Comparison of ENCODE assay signal across 10 cellular contexts in the genomic region with DNA sequence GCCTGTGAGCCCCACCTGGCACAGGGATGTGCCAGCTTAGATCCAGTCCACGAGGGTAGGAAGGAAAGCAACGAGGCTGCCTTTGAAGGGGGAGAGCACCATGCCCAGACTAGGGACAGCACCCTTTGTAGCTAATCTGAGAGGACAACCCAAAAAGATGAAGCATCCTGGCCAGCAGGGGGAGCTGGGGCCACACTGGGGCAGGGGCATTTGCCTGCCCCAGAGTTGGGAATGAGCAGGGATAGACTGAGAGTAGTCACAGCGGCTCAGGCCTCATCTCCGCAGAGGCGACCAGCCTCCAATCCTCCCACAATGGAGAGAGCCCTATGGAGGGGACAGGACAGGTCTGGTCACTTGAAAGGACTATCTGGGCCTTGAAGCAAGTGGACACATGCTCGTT. TPM values are rescaled to one million over a fixed set of nuclear protein-coding genes. Genes with fewer than 3 reads are reported as not detected.
DNase-seq lines count a peak whose midpoint lies in the region; ATAC-seq, FAIRE-seq and TF ChIP-seq lines count a peak whose summit lies in the region.
"Had no signal": no experiment of that assay in that cellular context is flagged by ENCODE, and none has a peak within 500 bp of the region (broad histone marks: within the 10 kb centered on the region; RNA-seq: fewer than 3 reads in every experiment).

No MANE protein-coding gene starts in this region.

- no peaks in the 10 kb centered on the region for H3K9me2 ChIP-seq in OCI-LY1 (ENCODE audit: low read depth, low read length)

- H3K9me3 ChIP-seq in OCI-LY1 (ENCODE audit: low read length) (no peaks in the 10 kb centered on the region), endothelial cell of umbilical vein (replicated peaks; ENCODE audit: control insufficient read depth, insufficient read depth, low read length) (no peaks in the 10 kb centered on the region)

- TF ChIP-seq CTCF in OCI-LY1 (IDR thresholded peaks at IDR 0.05; ENCODE audit: low read length) (peak; percentile 61), endothelial cell of umbilical vein (IDR thresholded peaks at IDR 0.05; ENCODE audit: extremely low read depth in 1 of 2, insufficient read depth in 1 of 2, low read depth in 1 of 2, low read length in 2 of 2) (peak; percentile 48 to 51), type B pancreatic cell (conservative IDR thresholded peaks at IDR 0.05) (peak; percentile 47)

- H3K36me3 ChIP-seq in OCI-LY1 (ENCODE audit: insufficient read depth, low read length), result no peaks in the 10 kb centered on the region
- no peaks in the 10 kb centered on the region for H3K36me3 ChIP-seq in endothelial cell of umbilical vein (ENCODE audit: control insufficient read depth in 2 of 2, extremely low read depth in 1 of 2, insufficient read depth in 2 of 2, low read length in 2 of 2)

- no peaks in the 10 kb centered on the region for H3K27me3 ChIP-seq in OCI-LY1 (ENCODE audit: insufficient read depth, low read length)
- peaks cover 3% of the 10 kb centered on the region in 2 experiments for H3K27me3 ChIP-seq in endothelial cell of umbilical vein (ENCODE audit: control insufficient read depth in 2 of 2, insufficient read depth in 2 of 2, low read length in 2 of 2)

- H3K4me2 ChIP-seq in OCI-LY1 (ENCODE audit: low read length) (no peak overlapping the region), endothelial cell of umbilical vein (ENCODE audit: insufficient read depth, low read length) (no peak overlapping the region)

- no peaks in the 10 kb centered on the region for H3F3A ChIP-seq in OCI-LY1 (ENCODE audit: insufficient read depth, low read length)

- no peaks in the 10 kb centered on the region for H3K79me2 ChIP-seq in OCI-LY1 (ENCODE audit: insufficient read depth, low read length)
- no peaks in the 10 kb centered on the region for H3K79me2 ChIP-seq in endothelial cell of umbilical vein (ENCODE audit: control insufficient read depth, insufficient read depth, low read length)

- no peaks in the 10 kb centered on the region for H3K36me3 Mint-ChIP-seq in type B pancreatic cell
- H3K36me3 Mint-ChIP-seq: activated naive CD4-positive, alpha-beta T cell treated with anti-CD3 and anti-CD28 coated beads, Interleukin-2, amount 50 U/mL, for 24 hours had no signal

- dilution Hi-C loops in endothelial cell of umbilical vein (cut with MboI; ENCODE audit: extremely low pct_ligation_motif_present, low sequenced_read_pairs), result no loop called here

- CTCF ChIA-PET in endothelial cell of umbilical vein (lab: Charles Lee), result interaction anchor here (0.8 to 4.9 kb wide), 6 partner anchors 11 to 712 kb away, joined by 3 to 46 read pairs (median 5); partner anchors contain the start of gene LMO1

- no peak overlapping the region for H3K27ac Mint-ChIP-seq in type B pancreatic cell
- H3K27ac Mint-ChIP-seq: activated naive CD4-positive, alpha-beta T cell treated with anti-CD3 and anti-CD28 coated beads, Interleukin-2, amount 50 U/mL, for 24 hours; stimulated activated naive CD8-positive, alpha-beta T cell treated with anti-CD3 and anti-CD28 coated beads, Interleukin-15, Interleukin-2, amounts not matched to agents 100 ng/mL and 50 ng/mL, for 24 hours had no signal

- POLR2A ChIA-PET in endothelial cell of umbilical vein (lab: Charles Lee), result no interaction called here

- H3K4me3 Mint-ChIP-seq in type B pancreatic cell, result no peak overlapping the region
- H3K4me3 Mint-ChIP-seq: activated naive CD4-positive, alpha-beta T cell treated with anti-CD3 and anti-CD28 coated beads, Interleukin-2, amount 50 U/mL, for 24 hours; stimulated activated naive CD8-positive, alpha-beta T cell treated with anti-CD3 and anti-CD28 coated beads, Interleukin-15, Interleukin-2, amounts not matched to agents 100 ng/mL and 50 ng/mL, for 24 hours had no signal

- H3K4me3 ChIP-seq in OCI-LY1 (ENCODE audit: low read depth, low read length, poor library complexity, severe bottlenecking), result no peak overlapping the region
- H3K4me3 ChIP-seq in endothelial cell of umbilical vein (replicated peaks in 1 of 3; ENCODE audit: insufficient read depth in 1 of 3, low read depth in 1 of 3, low read length in 3 of 3), result no peak overlapping the region

- ATAC-seq in left ventricle myocardium superior (peak; percentile 33), left cardiac atrium (no peak)

- H3K9me1 ChIP-seq in endothelial cell of umbilical vein (replicated peaks; ENCODE audit: control insufficient read depth, extremely low read depth, insufficient read depth, low read length), result no peaks in the 10 kb centered on the region

- FAIRE-seq in endothelial cell of umbilical vein (lab: Jason Lieb, UNC), result no peak
- FAIRE-seq in GM12891 (lab: Jason Lieb, UNC), result no peak

- peaks cover 15% of the 10 kb centered on the region for H3K4me1 Mint-ChIP-seq in type B pancreatic cell (ENCODE audit: unreplicated experiment)
- H3K4me1 Mint-ChIP-seq: activated naive CD4-positive, alpha-beta T cell treated with anti-CD3 and anti-CD28 coated beads, Interleukin-2, amount 50 U/mL, for 24 hours had no signal

- H3K4me1 ChIP-seq in OCI-LY1 (ENCODE audit: insufficient read depth, low read length, severe bottlenecking), result no peaks in the 10 kb centered on the region
- peaks cover 3% of the 10 kb centered on the region for H3K4me1 ChIP-seq in endothelial cell of umbilical vein (ENCODE audit: control insufficient read depth, extremely low read depth, insufficient read depth, low read length)

- no peaks in the 10 kb centered on the region for H3K9me3 Mint-ChIP-seq in type B pancreatic cell
- H3K9me3 Mint-ChIP-seq: activated naive CD4-positive, alpha-beta T cell treated with anti-CD3 and anti-CD28 coated beads, Interleukin-2, amount 50 U/mL, for 24 hours; stimulated activated naive CD8-positive, alpha-beta T cell treated with anti-CD3 and anti-CD28 coated beads, Interleukin-15, Interleukin-2, amounts not matched to agents 100 ng/mL and 50 ng/mL, for 24 hours had no signal

- H3K9ac ChIP-seq in OCI-LY1 (ENCODE audit: low read length), result no peak overlapping the region
- H3K9ac ChIP-seq in endothelial cell of umbilical vein (replicated peaks; ENCODE audit: extremely low read depth, insufficient read depth, low read length), result no peak overlapping the region

- H2AFZ ChIP-seq in OCI-LY1 (ENCODE audit: low read length) (no peak overlapping the region), endothelial cell of umbilical vein (ENCODE audit: low read depth, low read length) (no peak overlapping the region)

- no peaks in the 10 kb centered on the region for H4K20me1 ChIP-seq in OCI-LY1 (ENCODE audit: insufficient read depth, low read length)
- H4K20me1 ChIP-seq in endothelial cell of umbilical vein (replicated peaks; ENCODE audit: control insufficient read depth, extremely low read depth, insufficient read depth, low read length), result no peaks in the 10 kb centered on the region

- intact Hi-C loops in left ventricle myocardium superior (cut with micrococcal nuclease), result no loop called here
- intact Hi-C loops in left cardiac atrium (cut with DNase I), result no loop called here
- intact Hi-C loops in endothelial cell of umbilical vein (cut with micrococcal nuclease), result loop anchor here (1.0 kb wide), 2 partner anchors 16 to 319 kb away; partner anchors contain the start of gene LMO1

- H3K27ac ChIP-seq in OCI-LY1 (ENCODE audit: low read depth, low read length, poor library complexity, severe bottlenecking), result no peak overlapping the region
- no peak overlapping the region for H3K27ac ChIP-seq in endothelial cell of umbilical vein (ENCODE audit: insufficient read depth, low read depth, low read length)

- peak; percentile 42 for DNase-seq in left ventricle myocardium superior
- DNase-seq in left cardiac atrium, result no peak
- no peak for DNase-seq in endothelial cell of umbilical vein (ENCODE audit: low read depth, low spot score)
- DNase-seq in type B pancreatic cell (ENCODE audit: extremely low spot score, unreplicated experiment), result no peak
- DNase-seq in SHP77 treated with DMSO at 0.1 percent for 48 hours (lab: John Stamatoyannopoulos, UW), result no peak
- DNase-seq in NCI-H526 treated with DMSO at 0.1 percent for 48 hours (lab: John Stamatoyannopoulos, UW), result no peak
- DNase-seq in GM12891 (ENCODE audit: insufficient read length, low spot score), result no peak

- TF ChIP-seq POLR2A in endothelial cell of umbilical vein (IDR thresholded peaks at IDR 0.05; ENCODE audit: low read depth, low read length), result no peak
- TF ChIP-seq POLR2A in GM12891 (IDR thresholded peaks at IDR 0.05; ENCODE audit: low read depth, low read length), result no peak

- peaks cover 28% of the 10 kb centered on the region for H3K27me3 Mint-ChIP-seq in type B pancreatic cell

- no TSS peak for BruUV-seq in endothelial cell of umbilical vein (replicated peaks; lab: Mats Ljungman, UMichigan)

TF ChIP-seq in endothelial cell of umbilical vein, 7 proteins besides CTCF, POLR2A, EP300 and RAD21:
- no peak for TF ChIP-seq FOS (IDR thresholded peaks at IDR 0.05; ENCODE audit: borderline replicate concordance, insufficient read depth, low read length)
- TF ChIP-seq JUN (IDR thresholded peaks at IDR 0.05; ENCODE audit: borderline replicate concordance, insufficient read depth, insufficient read length, low read depth), result no peak
- no peak for TF ChIP-seq POLR2AphosphoS5 (IDR thresholded peaks at IDR 0.05; ENCODE audit: insufficient read depth, low read depth, low read length)

TF ChIP-seq in GM12891, 5 proteins besides CTCF, POLR2A, EP300 and RAD21:
- no peak for TF ChIP-seq SPI1 (IDR thresholded peaks at IDR 0.05; ENCODE audit: low read depth, low read length)
- no peak for TF ChIP-seq PAX5 (IDR thresholded peaks at IDR 0.05; ENCODE audit: insufficient read depth, low read length, severe bottlenecking)
- TF ChIP-seq TAF1 (IDR thresholded peaks at IDR 0.05; ENCODE audit: low read depth, low read length), result no peak
- TF ChIP-seq POU2F2 (IDR thresholded peaks at IDR 0.05; ENCODE audit: low read depth, low read length), result no peak
- TF ChIP-seq POLR2AphosphoS5 (IDR thresholded peaks at IDR 0.05; ENCODE audit: low read depth, low read length), result no peak

RNA-seq across cellular contexts. Expression of gene LMO1, which starts 16.4 kb away (rescaled TPM):
- total RNA-seq in left ventricle myocardium superior, result 2.6 TPM
- under 1 TPM in 1 of 2 donors, not detected in 1; 0.18 TPM for total RNA-seq in left cardiac atrium
- total RNA-seq in endothelial cell of umbilical vein, result not detected in 2 replicates
- polyA plus RNA-seq in endothelial cell of umbilical vein, result not detected in 2 replicates
- polyA plus RNA-seq in endothelial cell of umbilical vein (2011; cell fraction: cytosol; rRNA removed), result not detected in 2 replicates
- not detected in 2 replicates for polyA plus RNA-seq in endothelial cell of umbilical vein (2011; cell fraction: nucleus; rRNA removed)
- polyA plus RNA-seq in endothelial cell of umbilical vein (2012), result not detected in 2 replicates
- not detected in 2 replicates for polyA minus RNA-seq in endothelial cell of umbilical vein
- polyA minus RNA-seq in endothelial cell of umbilical vein (2011; cell fraction: cytosol; rRNA and poly(A)+ RNA removed), result 1.3 TPM
- not detected in 2 replicates for polyA minus RNA-seq in endothelial cell of umbilical vein (2011; cell fraction: nucleus; rRNA and poly(A)+ RNA removed)
- 2.1 and 2.7 TPM in 2 replicates for total RNA-seq in type B pancreatic cell (ENCODE audit: low replicate concordance)
- not detected for polyA plus RNA-seq in GM12891 (2012; ENCODE audit: low read depth, missing spikeins)
